ENCODE assay signal across 2 cellular contexts in the genomic region with DNA sequence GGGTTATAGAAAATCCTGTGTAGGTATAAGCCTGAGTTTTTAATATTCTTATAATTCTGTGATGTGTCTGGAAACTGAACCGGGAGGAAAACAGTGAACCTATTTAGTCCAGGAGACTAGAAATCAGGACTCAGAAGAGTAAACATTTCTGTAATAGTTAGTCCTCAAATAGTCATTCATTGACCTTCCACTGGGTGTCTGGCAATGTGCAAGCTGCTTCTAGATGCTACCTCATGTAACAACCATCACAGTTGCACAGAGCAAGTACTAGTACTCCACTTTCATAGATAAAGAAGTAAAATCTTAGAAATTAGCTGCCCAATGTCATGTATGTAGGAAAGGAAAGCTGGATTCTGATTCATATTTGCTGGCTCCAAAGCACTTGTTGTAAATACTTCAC. TPM values are rescaled to one million over a fixed set of nuclear protein-coding genes. Genes with fewer than 3 reads are reported as not detected.
"Had no signal": no experiment of that assay in that cellular context is flagged by ENCODE, and none has a peak within 500 bp of the region (broad histone marks: within the 10 kb centered on the region; RNA-seq: fewer than 3 reads in every experiment).

No MANE protein-coding gene starts in this region.

RNA-seq across cellular contexts. Expression of a gene that starts 15.1 kb away (rescaled TPM):
- total RNA-seq: HT1080 had no signal
- polyA plus RNA-seq: SK-N-SH had no signal
